13 cellular contexts compared by ENCODE assay signal in genomic region chr6:158595223-158595622, GRCh38. TPM values are rescaled to one million over a fixed set of nuclear protein-coding genes. Genes with fewer than 3 reads are reported as not detected.
DNase-seq lines count a peak whose midpoint lies in the region; ATAC-seq, FAIRE-seq and TF ChIP-seq lines count a peak whose summit lies in the region.
"Had no signal": no experiment of that assay in that cellular context is flagged by ENCODE, and none has a peak within 500 bp of the region (broad histone marks: within the 10 kb centered on the region; RNA-seq: fewer than 3 reads in every experiment).

No MANE protein-coding gene starts in this region.

- H3K14ac ChIP-seq in mesenchymal stem cell (ENCODE audit: low read length in 2 of 2) = no peak overlapping the region

- no peaks in the 10 kb centered on the region for H3K9me3 Mint-ChIP-seq in activated B cell treated with CpG ODN at 0.5 μM for 24 hours
- H3K9me3 Mint-ChIP-seq: GM23338 had no signal

- H3K4me2 ChIP-seq in GM23248 (ENCODE audit: unreplicated experiment) (no peak overlapping the region), mesenchymal stem cell (ENCODE audit: low read length, poor library complexity, severe bottlenecking) (no peak overlapping the region)
- H3K4me2 ChIP-seq: A549, GM23338 had no signal

- no peak overlapping the region for H3K18ac ChIP-seq in mesenchymal stem cell (ENCODE audit: low read depth in 1 of 2, low read length in 2 of 2)

- ATAC-seq in activated B cell treated with CpG ODN at 0.5 μM for 24 hours (ENCODE audit: low read depth) (peak; percentile 42), GM18502 (IDR thresholded peaks at IDR 0.05; ENCODE audit: poor library complexity, unreplicated experiment) (no peak)
- ATAC-seq: GM23338 had no signal

- intact Hi-C loops in activated B cell treated with CpG ODN at 0.5 μM for 24 hours (cut with micrococcal nuclease) (no loop called here), testis (cut with DNase I; ENCODE audit: low total_unique reads) (no loop called here)

- POLR2A ChIA-PET in activated B cell treated with CpG ODN at 0.5 μM for 24 hours (lab: Charles Lee) = no interaction called here

- H3K36me3 ChIP-seq in GM23248 (ENCODE audit: low read depth) (peaks cover 27% of the 10 kb centered on the region), mesenchymal stem cell (ENCODE audit: control insufficient read depth in 1 of 2, insufficient read depth in 2 of 2, low read depth in 1 of 2, low read length in 2 of 2) (peaks cover 37 to 85% of the 10 kb centered on the region in 2 experiments), testis (ENCODE audit: low read depth, missing control alignments) (no peaks in the 10 kb centered on the region)

- H4K20me1 ChIP-seq in GM23248 (ENCODE audit: insufficient read depth) = no peaks in the 10 kb centered on the region

- no peak overlapping the region for H3K23ac ChIP-seq in mesenchymal stem cell (ENCODE audit: low read length in 2 of 2)

- H3K4me1 ChIP-seq in GM23248 (ENCODE audit: insufficient read depth) = no peaks in the 10 kb centered on the region
- H3K4me1 ChIP-seq in mesenchymal stem cell (ENCODE audit: control insufficient read depth, insufficient read depth, low read depth, low read length) = peaks cover 1% of the 10 kb centered on the region
- peaks cover 10% of the 10 kb centered on the region for H3K4me1 ChIP-seq in testis
- H3K4me1 ChIP-seq: A549, tibial artery had no signal

- no peak overlapping the region for H2BK15ac ChIP-seq in mesenchymal stem cell (ENCODE audit: low read depth, poor library complexity, severe bottlenecking)

- H3K4ac ChIP-seq in mesenchymal stem cell (ENCODE audit: low read depth in 1 of 2, low read length in 2 of 2) = no peak overlapping the region

- H2BK120ac ChIP-seq in mesenchymal stem cell (ENCODE audit: low read depth, low read length) = no peak overlapping the region

- peaks cover 70% of the 10 kb centered on the region for H3K36me3 Mint-ChIP-seq in activated B cell treated with CpG ODN at 0.5 μM for 24 hours (ENCODE audit: low read depth)

- CTCF ChIA-PET in activated B cell treated with CpG ODN at 0.5 μM for 24 hours (lab: Charles Lee) = interaction anchor here (0.9 to 2.9 kb wide), 3 partner anchors 10 to 381 kb away, joined by 3 to 17 read pairs (median 9); no protein-coding TSS in a partner anchor

- H3K4me3 Mint-ChIP-seq in activated B cell treated with CpG ODN at 0.5 μM for 24 hours = no peak overlapping the region
- H3K4me3 Mint-ChIP-seq: GM23338 had no signal

- H3K9ac ChIP-seq in GM23248 (no peak overlapping the region), mesenchymal stem cell (ENCODE audit: low read length) (no peak overlapping the region)

- H3K9me2 ChIP-seq in GM23248 (ENCODE audit: insufficient read depth) = no peaks in the 10 kb centered on the region

- H3K27me3 ChIP-seq in GM23248 (replicated peaks; ENCODE audit: insufficient read depth) (no peaks in the 10 kb centered on the region), mesenchymal stem cell (ENCODE audit: control insufficient read depth in 1 of 2, insufficient read depth in 1 of 2, low read length in 2 of 2) (no peaks in the 10 kb centered on the region), testis (no peaks in the 10 kb centered on the region)
- H3K27me3 ChIP-seq: tibial artery had no signal

- no peak overlapping the region for H4K91ac ChIP-seq in mesenchymal stem cell (ENCODE audit: low read length)

- DNase-seq in NCI-H146 (lab: John Stamatoyannopoulos, UW) (peak; percentile 25), NCI-H146 treated with DMSO at 0.1 percent for 48 hours (lab: John Stamatoyannopoulos, UW; ENCODE audit: unreplicated experiment) (no peak), GM23248 (peak; percentile 35), activated B cell treated with CpG ODN at 0.5 μM for 24 hours (no peak), mesenchymal stem cell (peak; percentile 17), RCC 7860 (ENCODE audit: low spot score) (no peak), testis (no peak)
- DNase-seq: NCI-H1694, tibial artery had no signal

- H2BK12ac ChIP-seq in mesenchymal stem cell (ENCODE audit: low read length in 2 of 2) = no peak overlapping the region

- H2AFZ ChIP-seq in GM23248 (no peak overlapping the region), mesenchymal stem cell (ENCODE audit: low read depth, low read length) (no peak overlapping the region)
- H2AFZ ChIP-seq: GM23338 had no signal

- no peak overlapping the region for H3K4me3 ChIP-seq in GM23248
- no peak overlapping the region for H3K4me3 ChIP-seq in mesenchymal stem cell (ENCODE audit: insufficient read depth in 1 of 2, low read depth in 1 of 2, low read length in 2 of 2)
- no peak overlapping the region for H3K4me3 ChIP-seq in testis
- H3K4me3 ChIP-seq: A549, GM23338, SK-N-MC, tibial artery had no signal

- no peak overlapping the region for H2BK5ac ChIP-seq in mesenchymal stem cell (ENCODE audit: low read depth, low read length, poor library complexity, severe bottlenecking)

- no peaks in the 10 kb centered on the region for H3F3A ChIP-seq in GM23248 (ENCODE audit: insufficient read depth)

- no peak for FAIRE-seq in RCC 7860 (lab: Jason Lieb, UNC)
- FAIRE-seq: A549 had no signal

- no peaks in the 10 kb centered on the region for H3K27me3 Mint-ChIP-seq in activated B cell treated with CpG ODN at 0.5 μM for 24 hours

- no peak overlapping the region for H2AK5ac ChIP-seq in mesenchymal stem cell (ENCODE audit: low read length, severe bottlenecking)

- H3K4me1 Mint-ChIP-seq in activated B cell treated with CpG ODN at 0.5 μM for 24 hours = peaks cover 21% of the 10 kb centered on the region
- H3K4me1 Mint-ChIP-seq: GM23338 had no signal

- H3K9me3 ChIP-seq in GM23248 (ENCODE audit: low read depth) (no peaks in the 10 kb centered on the region), mesenchymal stem cell (ENCODE audit: control insufficient read depth, low read length) (no peaks in the 10 kb centered on the region), testis (no peaks in the 10 kb centered on the region)
- H3K9me3 ChIP-seq: A549, tibial artery had no signal

- no peak overlapping the region for H4K8ac ChIP-seq in mesenchymal stem cell (ENCODE audit: low read length)

- peaks cover 18% of the 10 kb centered on the region for H3K79me1 ChIP-seq in mesenchymal stem cell (replicated peaks; ENCODE audit: low read length, poor library complexity, severe bottlenecking)

- no peak for TF ChIP-seq POLR2A in testis (IDR thresholded peaks at IDR 0.05)

- TF ChIP-seq CTCF in activated B cell treated with CpG ODN at 0.5 μM for 24 hours (IDR thresholded peaks at IDR 0.05) (no peak), testis (IDR thresholded peaks at IDR 0.05) (no peak)

- in situ Hi-C loops in GM23248 (cut with MboI) = no loop called here

- no peak overlapping the region for H3K27ac ChIP-seq in GM23248
- H3K27ac ChIP-seq in mesenchymal stem cell (ENCODE audit: low read length, poor library complexity, severe bottlenecking) = no peak overlapping the region
- H3K27ac ChIP-seq in testis = peak overlapping the region in 1 of 2 donors; percentile 6
- H3K27ac ChIP-seq: A549, SK-N-MC, tibial artery had no signal

- WGBS in GM23248 (ENCODE audit: low coverage in 1 of 2, low lambda C conversion rate in 2 of 2, missing lambda C conversion rate in 2 of 2), 2 experiments = 92% methylated on average over 5 of the region's 5 CpGs
- 100% methylated on average over 3 of the region's 5 CpGs for WGBS in mesenchymal stem cell
- WGBS in testis, 2 donors = 73 to 91% methylated on average over 5 of the region's 5 CpGs

- no peaks in the 10 kb centered on the region for H3K79me2 ChIP-seq in GM23248 (ENCODE audit: insufficient read depth)

- H3K27ac Mint-ChIP-seq in activated B cell treated with CpG ODN at 0.5 μM for 24 hours = no peak overlapping the region
- H3K27ac Mint-ChIP-seq: GM23338 had no signal

RNA-seq across cellular contexts. Expression of gene TMEM181, which starts 35.3 kb away (rescaled TPM):
- 52.6 and 53.0 TPM in 2 replicates for total RNA-seq in GM23248 (2014; rRNA removed; shearing (Covaris generic))
- polyA plus RNA-seq in GM23248 (2016; fragmentation: Nextera tagmentation; extraction: Ambion mirVana) (26.7 and 30.7 TPM in 2 replicates), testis (ENCODE audit: insufficient read depth, low read depth, low replicate concordance) (41.4 TPM)
- total RNA-seq in activated B cell treated with CpG ODN at 0.5 μM for 24 hours (7.1 and 8.8 TPM in 2 replicates), testis (10 to 100 TPM; 74.6 to 81.0 TPM)
- 30.8 TPM for polyA plus RNA-seq in mesenchymal stem cell (2013, experiment 1 of 2)
- polyA plus RNA-seq in mesenchymal stem cell (2013, experiment 2 of 2) = 31.9 TPM

RNA-seq across cellular contexts. Expression of gene DYNLT1, which starts 49.3 kb away (rescaled TPM):
- 79.7 and 86.4 TPM in 2 replicates for total RNA-seq in GM23248 (2014; rRNA removed; shearing (Covaris generic))
- 368 TPM in 2 replicates for polyA plus RNA-seq in GM23248 (2016; fragmentation: Nextera tagmentation; extraction: Ambion mirVana)
- 37.7 and 43.9 TPM in 2 replicates for total RNA-seq in activated B cell treated with CpG ODN at 0.5 μM for 24 hours
- polyA plus RNA-seq in mesenchymal stem cell (2013, experiment 1 of 2) = 187 TPM
- 199 TPM for polyA plus RNA-seq in mesenchymal stem cell (2013, experiment 2 of 2)
- total RNA-seq in testis = 100 to 1,000 TPM; 165 to 200 TPM
- polyA plus RNA-seq in testis (ENCODE audit: insufficient read depth, low read depth, low replicate concordance) = 319 TPM

RNA-seq across cellular contexts. Expression of gene SYTL3, which starts 54.6 kb away (rescaled TPM):
- total RNA-seq in GM23248 (2014; rRNA removed; shearing (Covaris generic)) = 2.1 and 11.8 TPM in 2 replicates
- polyA plus RNA-seq in GM23248 (2016; fragmentation: Nextera tagmentation; extraction: Ambion mirVana) = 2.3 and 3.8 TPM in 2 replicates
- 5.8 and 6.0 TPM in 2 replicates for total RNA-seq in activated B cell treated with CpG ODN at 0.5 μM for 24 hours
- 2.1 TPM for polyA plus RNA-seq in mesenchymal stem cell (2013, experiment 1 of 2)
- polyA plus RNA-seq in mesenchymal stem cell (2013, experiment 2 of 2) = 2.3 TPM
- total RNA-seq in testis = 10 to 100 TPM; 10.2 to 11.0 TPM
- 7.0 TPM for polyA plus RNA-seq in testis (ENCODE audit: insufficient read depth, low read depth, low replicate concordance)
- polyA plus RNA-seq: GM23338 had no signal

Comparison
In these comparisons a context has a peak if more than half of its experiments do, and no peak if none do; other contexts are left out.
1. DNase-seq: peak in NCI-H146 (single experiment), GM23248 (single experiment) and mesenchymal stem cell (single experiment); none in NCI-H146 treated with DMSO at 0.1 percent for 48 hours (single experiment), activated B cell treated with CpG ODN at 0.5 μM for 24 hours (single experiment), RCC 7860 (single experiment) and testis (single experiment).